ENCODE assay signal across 22 cellular contexts in the genomic region with DNA sequence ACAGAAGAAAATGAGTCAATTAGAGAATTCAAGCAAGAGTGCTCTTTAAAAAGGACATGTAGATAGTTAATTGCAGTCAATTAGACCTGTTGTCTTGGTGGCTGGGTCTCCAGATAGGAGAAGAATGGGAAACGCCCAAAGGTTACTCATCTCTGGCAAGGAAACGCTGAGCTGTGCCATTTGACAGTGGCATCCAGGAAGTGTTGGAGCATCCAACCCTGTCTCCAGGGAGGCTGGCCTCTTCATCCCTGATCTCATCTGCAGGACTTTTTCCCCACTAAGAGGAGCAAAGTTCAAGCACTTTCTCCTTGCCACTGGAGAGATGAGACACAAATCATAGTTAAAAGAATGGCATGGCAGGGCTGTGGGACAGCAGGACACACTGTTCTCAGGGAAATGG.
DNase-seq lines count a peak whose midpoint lies in the region; ATAC-seq and TF ChIP-seq lines count a peak whose summit lies in the region.
"Had no signal": no experiment of that assay in that cellular context is flagged by ENCODE, and none has a peak within 500 bp of the region (broad histone marks: within the 10 kb centered on the region; RNA-seq: fewer than 3 reads in every experiment).

No MANE protein-coding gene starts in this region.

- H3K36me3 ChIP-seq in psoas muscle (ENCODE audit: insufficient read depth in 1 of 2, low read depth in 1 of 2) = no peaks in the 10 kb centered on the region
- H3K36me3 ChIP-seq: breast epithelium had no signal

- no peaks in the 10 kb centered on the region for H3K4me1 ChIP-seq in psoas muscle
- H3K4me1 ChIP-seq: breast epithelium had no signal

- intact Hi-C loops in psoas muscle (cut with DNase I) = no loop called here

- no peak overlapping the region for H3K4me3 ChIP-seq in epithelial cell of esophagus (ENCODE audit: low read length)
- H3K4me3 ChIP-seq in psoas muscle = no peak overlapping the region
- H3K4me3 ChIP-seq: breast epithelium, coronary artery had no signal

- DNase-seq in EL (peak; percentile 12), NCI-H748 (lab: John Stamatoyannopoulos, UW; ENCODE audit: unreplicated experiment) (peak; percentile 72), epithelial cell of esophagus (ENCODE audit: low read depth) (peak; percentile 11), psoas muscle (peak; percentile 18 to 54), NCI-H526 treated with DMSO at 0.1 percent for 48 hours (lab: John Stamatoyannopoulos, UW) (no peak)
- DNase-seq in stimulated activated CD4-positive, alpha-beta T cell treated with anti-CD3 and anti-CD28 coated beads, Interleukin-12 subunit alpha, Interleukin-12 subunit beta, amount 100 ng/mL, for 4 hours = no peak
- DNase-seq: activated CD4-positive, alpha-beta memory T cell treated with anti-CD3 and anti-CD28 coated beads for 36 hours; activated gamma-delta T cell; CD4-positive, CD25-positive, alpha-beta regulatory T cell; glutamatergic neuron; H9; KG1; naive thymus-derived CD8-positive, alpha-beta T cell; NCI-H187; NCI-H345; right cardiac atrium; SK-N-SH; stimulated activated CD8-positive, alpha-beta memory T cell treated with anti-CD3 and anti-CD28 coated beads, Interleukin-4, amount 100 ng/mL, for 48 hours had no signal

- H3K27me3 ChIP-seq in psoas muscle (ENCODE audit: insufficient read depth in 3 of 3, low read length in 2 of 3) = peaks cover 0 to 8% (median 0%) of the 10 kb centered on the region in 3 donors
- H3K27me3 ChIP-seq: breast epithelium had no signal

- peak in 1 of 4 donors; percentile 26 for ATAC-seq in psoas muscle
- ATAC-seq in HG03095 (IDR thresholded peaks at IDR 0.05; ENCODE audit: unreplicated experiment) = no peak
- ATAC-seq: naive thymus-derived CD8-positive, alpha-beta T cell; right cardiac atrium; WTC11 had no signal

- no peak for TF ChIP-seq CTCF in epithelial cell of esophagus (IDR thresholded peaks at IDR 0.05; ENCODE audit: insufficient read depth, low read depth, low read length, missing control alignments)
- no peak for TF ChIP-seq CTCF in psoas muscle (IDR thresholded peaks at IDR 0.05)

- no peak overlapping the region for H3K27ac ChIP-seq in psoas muscle
- H3K27ac ChIP-seq: breast epithelium, coronary artery had no signal

- WGBS in psoas muscle, 3 donors = 37 to 69% (median 48%) methylated on average over 2 of the region's 2 CpGs

- H3K9me3 ChIP-seq in psoas muscle = no peaks in the 10 kb centered on the region
- H3K9me3 ChIP-seq: breast epithelium, SK-N-SH had no signal

Comparison
In these comparisons a context has a peak if more than half of its experiments do, and no peak if none do; other contexts are left out.
1. DNase-seq: peak in EL (single experiment), NCI-H748 (single experiment), epithelial cell of esophagus (single experiment) and psoas muscle (2 of 2); none in NCI-H526 treated with DMSO at 0.1 percent for 48 hours (single experiment) and stimulated activated CD4-positive, alpha-beta T cell treated with anti-CD3 and anti-CD28 coated beads, Interleukin-12 subunit alpha, Interleukin-12 subunit beta, amount 100 ng/mL, for 4 hours (single experiment).